ENCODE assay signal across 17 cellular contexts in the genomic region with DNA sequence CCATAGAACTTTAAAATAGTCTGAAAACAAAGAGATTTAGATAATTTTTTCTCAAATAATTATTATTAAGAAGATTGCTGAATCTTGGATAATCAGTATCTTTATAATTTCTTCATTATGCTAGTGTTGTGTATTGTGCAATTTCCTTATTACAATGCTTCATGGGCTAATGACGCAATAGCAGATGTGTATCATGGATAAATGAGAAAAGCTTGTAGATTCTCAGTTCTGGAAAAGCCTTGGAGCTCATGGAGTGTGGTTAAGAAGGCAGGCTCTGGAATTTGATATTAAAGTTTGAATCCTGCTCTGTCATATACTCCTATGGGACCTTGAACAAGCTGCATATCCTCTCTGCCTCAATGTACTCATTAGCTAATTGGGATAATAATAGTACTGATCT. TPM values are rescaled to one million over a fixed set of nuclear protein-coding genes. Genes with fewer than 3 reads are reported as not detected.
A peak's percentile ranks its signal among the peaks of the same experiment; 100 is the strongest.
DNase-seq lines count a peak whose midpoint lies in the region; FAIRE-seq and TF ChIP-seq lines count a peak whose summit lies in the region.
"Had no signal": no experiment of that assay in that cellular context is flagged by ENCODE, and none has a peak within 500 bp of the region (broad histone marks: within the 10 kb centered on the region; RNA-seq: fewer than 3 reads in every experiment).

No MANE protein-coding gene starts in this region.

- CTCF ChIA-PET in OCI-LY7 (lab: Charles Lee; ENCODE audit: unreplicated experiment) = no interaction called here

- H3K9me2 ChIP-seq in OCI-LY7 (ENCODE audit: insufficient read depth, low read length) = no peaks in the 10 kb centered on the region

- DNase-seq in HCEC 1CT (peak; percentile 79), RCC 7860 (ENCODE audit: low spot score) (peak; percentile 40), epithelial cell of proximal tubule (ENCODE audit: low read depth) (peak; percentile 53), skeletal muscle cell (ENCODE audit: low read depth) (peak; percentile 85), OCI-LY7 (ENCODE audit: low spot score) (no peak), HT-29 (ENCODE audit: low spot score) (no peak)
- DNase-seq in activated T-cell treated with anti-CD3 and anti-CD28 coated beads, Interleukin-2, amount 50 U/mL, for 24 hours = no peak
- DNase-seq: activated CD4-positive, alpha-beta memory T cell treated with anti-CD3 and anti-CD28 coated beads for 36 hours; activated naive CD4-positive, alpha-beta T cell; kidney glomerular epithelial cell; NCI-H1436; spleen; T-helper 9 cell had no signal

- no peaks in the 10 kb centered on the region for H3K36me3 ChIP-seq in OCI-LY7 (ENCODE audit: insufficient read depth, low read length)
- H3K36me3 ChIP-seq: spleen, tibial nerve had no signal

- H3K27ac Mint-ChIP-seq in activated T-cell treated with anti-CD3 and anti-CD28 coated beads, Interleukin-2, amount 50 U/mL, for 24 hours = no peak overlapping the region
- H3K27ac Mint-ChIP-seq: activated CD4-positive, alpha-beta memory T cell treated with anti-CD3 and anti-CD28 coated beads for 36 hours had no signal

- no peaks in the 10 kb centered on the region for H3K4me1 Mint-ChIP-seq in activated T-cell treated with anti-CD3 and anti-CD28 coated beads, Interleukin-2, amount 50 U/mL, for 24 hours (ENCODE audit: low read depth)
- H3K4me1 Mint-ChIP-seq: neural crest cell had no signal

- no peaks in the 10 kb centered on the region for H3K27me3 Mint-ChIP-seq in activated T-cell treated with anti-CD3 and anti-CD28 coated beads, Interleukin-2, amount 50 U/mL, for 24 hours
- H3K27me3 Mint-ChIP-seq: activated CD4-positive, alpha-beta memory T cell treated with anti-CD3 and anti-CD28 coated beads for 36 hours had no signal

- BruUV-seq in OCI-LY7 (replicated peaks; lab: Mats Ljungman, UMichigan) = no TSS peak

- H3K9me3 Mint-ChIP-seq in activated T-cell treated with anti-CD3 and anti-CD28 coated beads, Interleukin-2, amount 50 U/mL, for 24 hours = no peaks in the 10 kb centered on the region
- H3K9me3 Mint-ChIP-seq: activated CD4-positive, alpha-beta memory T cell treated with anti-CD3 and anti-CD28 coated beads for 36 hours; neural crest cell had no signal

- no peaks in the 10 kb centered on the region for H3K9me3 ChIP-seq in OCI-LY7 (ENCODE audit: low read length)
- H3K9me3 ChIP-seq: spleen, tibial nerve had no signal

- POLR2A ChIA-PET in OCI-LY7 (lab: Charles Lee) = interaction anchor here (0.6 to 1.3 kb wide), 3 partner anchors 9 to 21 kb away, joined by 3 to 5 read pairs (median 4); no protein-coding TSS in a partner anchor

- H3K4me1 ChIP-seq in OCI-LY7 (ENCODE audit: insufficient read depth, low read length, poor library complexity, severe bottlenecking) = no peaks in the 10 kb centered on the region

- no peak overlapping the region for H3K4me3 ChIP-seq in epithelial cell of proximal tubule (ENCODE audit: low read depth, low read length)
- no peak overlapping the region for H3K4me3 ChIP-seq in skeletal muscle cell (ENCODE audit: low read depth, low read length)
- H3K4me3 ChIP-seq in OCI-LY7 (ENCODE audit: low read depth, low read length, poor library complexity, severe bottlenecking) = no peak overlapping the region
- H3K4me3 ChIP-seq: spleen, tibial nerve had no signal

- intact Hi-C loops in OCI-LY7 (cut with micrococcal nuclease; ENCODE audit: unreplicated experiment) = no loop called here

- H3K4me2 ChIP-seq in OCI-LY7 (ENCODE audit: low read length) = no peak overlapping the region

- TF ChIP-seq CTCF in epithelial cell of proximal tubule (conservative IDR thresholded peaks at IDR 0.05; ENCODE audit: low read depth, low read length) (no peak), OCI-LY7 (conservative IDR thresholded peaks at IDR 0.05; ENCODE audit: low read length) (no peak)

- no peaks in the 10 kb centered on the region for H3K36me3 Mint-ChIP-seq in activated T-cell treated with anti-CD3 and anti-CD28 coated beads, Interleukin-2, amount 50 U/mL, for 24 hours (ENCODE audit: low read depth)
- H3K36me3 Mint-ChIP-seq: activated CD4-positive, alpha-beta memory T cell treated with anti-CD3 and anti-CD28 coated beads for 36 hours had no signal

- H3K27ac ChIP-seq in OCI-LY7 (ENCODE audit: low read depth, low read length, poor library complexity, severe bottlenecking) = no peak overlapping the region
- H3K27ac ChIP-seq: tibial nerve had no signal

- no peaks in the 10 kb centered on the region for H3K79me2 ChIP-seq in OCI-LY7 (ENCODE audit: insufficient read depth, low read depth, low read length)

- H3K4me3 Mint-ChIP-seq in activated T-cell treated with anti-CD3 and anti-CD28 coated beads, Interleukin-2, amount 50 U/mL, for 24 hours = no peak overlapping the region
- H3K4me3 Mint-ChIP-seq: activated CD4-positive, alpha-beta memory T cell treated with anti-CD3 and anti-CD28 coated beads for 36 hours; neural crest cell had no signal

- H2AFZ ChIP-seq in OCI-LY7 (ENCODE audit: low read length) = no peak overlapping the region

- H4K20me1 ChIP-seq in OCI-LY7 (ENCODE audit: insufficient read depth, low read length) = no peaks in the 10 kb centered on the region

- peak; percentile 38 for FAIRE-seq in RCC 7860 (lab: Jason Lieb, UNC)
- FAIRE-seq: colon, GM12891 had no signal

RNA-seq across cellular contexts. Expression of a gene that starts 18.9 kb away (rescaled TPM):
- total RNA-seq in epithelial cell of proximal tubule (24.9 and 31.4 TPM in 2 replicates), OCI-LY7 (2022) (not detected in 2 replicates)
- not detected in 2 replicates for total RNA-seq in OCI-LY7 (2014; rRNA removed; shearing (Covaris generic))
- total RNA-seq in HT-29 (2014; rRNA removed; shearing (Covaris generic)) = 2.6 and 4.4 TPM in 2 replicates
- total RNA-seq: neural crest cell had no signal

Comparison
In these comparisons a context has a peak if more than half of its experiments do, and no peak if none do; other contexts are left out.
1. DNase-seq: peak in HCEC 1CT (single experiment), RCC 7860 (single experiment), epithelial cell of proximal tubule (single experiment) and skeletal muscle cell (single experiment); none in activated T-cell treated with anti-CD3 and anti-CD28 coated beads, Interleukin-2, amount 50 U/mL, for 24 hours (single experiment), OCI-LY7 (single experiment) and HT-29 (single experiment).